Comparison of ENCODE assay signal across 16 cellular contexts in genomic region chr11:73648629-73649046, GRCh38. TPM values are rescaled to one million over a fixed set of nuclear protein-coding genes. Genes with fewer than 3 reads are reported as not detected.
DNase-seq lines count a peak whose midpoint lies in the region; ATAC-seq and TF ChIP-seq lines count a peak whose summit lies in the region.
"Had no signal": no experiment of that assay in that cellular context is flagged by ENCODE, and none has a peak within 500 bp of the region (broad histone marks: within the 10 kb centered on the region; RNA-seq: fewer than 3 reads in every experiment).

No MANE protein-coding gene starts in this region.

- no peaks in the 10 kb centered on the region for H4K20me1 ChIP-seq in BLaER1 treated with 17β-estradiol and CSF1 and Interleukin-3, amounts not matched to agents 10 nM and 100 nM
- H4K20me1 ChIP-seq in neural progenitor cell (ENCODE audit: low read depth) = peaks cover 8% of the 10 kb centered on the region
- no peaks in the 10 kb centered on the region for H4K20me1 ChIP-seq in osteoblast (ENCODE audit: insufficient read depth, low read length)

- H3K36me3 Mint-ChIP-seq in Calu3 (ENCODE audit: insufficient read depth, unreplicated experiment) (peaks cover 20% of the 10 kb centered on the region), neural progenitor cell (no peaks in the 10 kb centered on the region)
- H3K36me3 Mint-ChIP-seq in central memory CD8-positive, alpha-beta T cell (ENCODE audit: insufficient read depth) = peaks cover 9% of the 10 kb centered on the region

- BruUV-seq in Calu3 (replicated peaks; lab: Mats Ljungman, UMichigan) = no TSS peak

- peak overlapping the region in 1 of 11 experiments; percentile 11; a peak in 3 of 22 replicates for H3K27ac ChIP-seq in BLaER1 treated with 17β-estradiol and CSF1 and Interleukin-3, amounts not matched to agents 10 nM and 100 nM
- H3K27ac ChIP-seq in neural progenitor cell = no peak overlapping the region
- H3K27ac ChIP-seq in osteoblast (ENCODE audit: low read depth, low read length) = no peak overlapping the region
- no peak overlapping the region for H3K27ac ChIP-seq in spleen
- H3K27ac ChIP-seq: esophagus squamous epithelium, GM23248 had no signal

- H3F3A ChIP-seq in neural progenitor cell (ENCODE audit: low read depth) = peaks cover 52% of the 10 kb centered on the region

- no peak for DNase-seq in Calu3
- no peak for DNase-seq in central memory CD8-positive, alpha-beta T cell (ENCODE audit: low spot score in 2 of 2)
- peak; percentile 29 for DNase-seq in neural progenitor cell (ENCODE audit: low spot score)
- DNase-seq in osteoblast (ENCODE audit: insufficient read length, low spot score, missing footprints) = no peak
- DNase-seq in spleen = no peak
- DNase-seq in DMS79 treated with DMSO at 0.1 percent for 48 hours (lab: John Stamatoyannopoulos, UW) = no peak
- DNase-seq: activated effector memory CD4-positive, alpha-beta T cell treated with Interleukin-2 at 50 U/mL for 16 hours; EL; esophagus squamous epithelium; GM23248; heart right ventricle; kidney; NCI-H187 treated with DMSO at 0.1 percent for 48 hours; NCI-H524; stomach had no signal

- H3K4me2 ChIP-seq in BLaER1 treated with 17β-estradiol and CSF1 and Interleukin-3, amounts not matched to agents 10 nM and 100 nM = peak overlapping the region; percentile 48 to 96 (median 69)
- H3K4me2 ChIP-seq in neural progenitor cell (peak overlapping the region; percentile 82), osteoblast (ENCODE audit: insufficient read depth, low read length) (no peak overlapping the region)

- no peak for TF ChIP-seq CTCF in Calu3 (IDR thresholded peaks at IDR 0.05; ENCODE audit: unreplicated experiment)
- TF ChIP-seq CTCF in neural progenitor cell (IDR thresholded peaks at IDR 0.05) = no peak
- no peak for TF ChIP-seq CTCF in osteoblast (IDR thresholded peaks at IDR 0.05; ENCODE audit: extremely low read depth, low read depth, low read length)
- no peak for TF ChIP-seq CTCF in spleen (IDR thresholded peaks at IDR 0.05 in 8 of 11, conservative IDR thresholded peaks at IDR 0.05 in 3 of 11)

- H3K4me3 ChIP-seq in BLaER1 treated with 17β-estradiol and CSF1 and Interleukin-3, amounts not matched to agents 10 nM and 100 nM = no peak overlapping the region
- no peak overlapping the region for H3K4me3 ChIP-seq in neural progenitor cell
- H3K4me3 ChIP-seq in osteoblast (ENCODE audit: insufficient read depth, low read length) = no peak overlapping the region
- H3K4me3 ChIP-seq in spleen = no peak overlapping the region
- H3K4me3 ChIP-seq: GM23248 had no signal

- no peaks in the 10 kb centered on the region for H3K9me3 Mint-ChIP-seq in Calu3 (ENCODE audit: low read depth, unreplicated experiment)
- H3K9me3 Mint-ChIP-seq in central memory CD8-positive, alpha-beta T cell = no peaks in the 10 kb centered on the region
- H3K9me3 Mint-ChIP-seq in neural progenitor cell = no peaks in the 10 kb centered on the region

- H3K9me3 ChIP-seq in BLaER1 treated with 17β-estradiol and CSF1 and Interleukin-3, amounts not matched to agents 10 nM and 100 nM (replicated peaks in 1 of 11) = no peaks in the 10 kb centered on the region
- no peaks in the 10 kb centered on the region for H3K9me3 ChIP-seq in neural progenitor cell (ENCODE audit: low read depth)
- no peaks in the 10 kb centered on the region for H3K9me3 ChIP-seq in osteoblast (ENCODE audit: low read depth, low read length)
- H3K9me3 ChIP-seq in spleen = no peaks in the 10 kb centered on the region
- H3K9me3 ChIP-seq: esophagus squamous epithelium, heart right ventricle, stomach had no signal

- 66 to 79% (median 74%) methylated on average over 3 to 7 of the region's 7 CpGs for WGBS in spleen, 5 donors

- peak overlapping the region; percentile 24 for H3K27ac Mint-ChIP-seq in Calu3 (ENCODE audit: unreplicated experiment)
- H3K27ac Mint-ChIP-seq in central memory CD8-positive, alpha-beta T cell (ENCODE audit: low read depth) = no peak overlapping the region
- peak overlapping the region; percentile 95 for H3K27ac Mint-ChIP-seq in neural progenitor cell

- H3K4me1 Mint-ChIP-seq in Calu3 (ENCODE audit: low read depth, unreplicated experiment) = peaks cover 67% of the 10 kb centered on the region
- peaks cover 13% of the 10 kb centered on the region for H3K4me1 Mint-ChIP-seq in central memory CD8-positive, alpha-beta T cell
- peaks cover 84% of the 10 kb centered on the region for H3K4me1 Mint-ChIP-seq in neural progenitor cell

- H2AFZ ChIP-seq in neural progenitor cell (replicated peaks) (no peak overlapping the region), osteoblast (ENCODE audit: low read length) (no peak overlapping the region)
- H2AFZ ChIP-seq: GM23248 had no signal

- H3K4me1 ChIP-seq in BLaER1 treated with 17β-estradiol and CSF1 and Interleukin-3, amounts not matched to agents 10 nM and 100 nM = peaks cover 18 to 40% (median 28%) of the 10 kb centered on the region in 10 experiments
- H3K4me1 ChIP-seq in neural progenitor cell (peaks cover 69% of the 10 kb centered on the region), osteoblast (ENCODE audit: insufficient read depth, low read length) (no peaks in the 10 kb centered on the region), spleen (peaks cover 0 to 33% (median 13%) of the 10 kb centered on the region in 6 donors)

- H3K9ac ChIP-seq in BLaER1 treated with 17β-estradiol and CSF1 and Interleukin-3, amounts not matched to agents 10 nM and 100 nM = peak overlapping the region in 3 of 11 experiments; percentile 8 to 35 (median 12); a peak in 1 of 22 replicates
- no peak overlapping the region for H3K9ac ChIP-seq in neural progenitor cell
- H3K9ac ChIP-seq: GM23248 had no signal

- H3K27me3 Mint-ChIP-seq in Calu3 (ENCODE audit: unreplicated experiment) (peaks cover 12% of the 10 kb centered on the region), neural progenitor cell (ENCODE audit: insufficient read depth, low read depth) (peaks cover 15% of the 10 kb centered on the region)
- H3K27me3 Mint-ChIP-seq in central memory CD8-positive, alpha-beta T cell = no peaks in the 10 kb centered on the region

- no peaks in the 10 kb centered on the region for H3K79me2 ChIP-seq in neural progenitor cell (ENCODE audit: low read depth)
- H3K79me2 ChIP-seq in osteoblast (ENCODE audit: insufficient read depth, low read length) = no peaks in the 10 kb centered on the region

- CTCF ChIA-PET in Calu3 (lab: Charles Lee) = interaction anchor here (2.0 kb wide), 1 partner anchor 23 kb away, joined by 8 read pairs; no protein-coding TSS in a partner anchor

- no peak for TF ChIP-seq POLR2A in spleen (IDR thresholded peaks at IDR 0.05)

- H3K36me3 ChIP-seq in BLaER1 treated with 17β-estradiol and CSF1 and Interleukin-3, amounts not matched to agents 10 nM and 100 nM = no peaks in the 10 kb centered on the region
- H3K36me3 ChIP-seq in neural progenitor cell (no peaks in the 10 kb centered on the region), osteoblast (ENCODE audit: insufficient read depth, low read length) (no peaks in the 10 kb centered on the region), spleen (no peaks in the 10 kb centered on the region)
- H3K36me3 ChIP-seq: esophagus squamous epithelium, heart right ventricle, stomach had no signal

- no peaks in the 10 kb centered on the region for H3K27me3 ChIP-seq in BLaER1 treated with 17β-estradiol and CSF1 and Interleukin-3, amounts not matched to agents 10 nM and 100 nM
- H3K27me3 ChIP-seq in neural progenitor cell (peaks cover 8% of the 10 kb centered on the region), osteoblast (ENCODE audit: insufficient read depth, low read length) (peaks cover 9% of the 10 kb centered on the region), spleen (replicated peaks in 1 of 7) (peaks cover 0 to 28% (median 0%) of the 10 kb centered on the region in 7 donors)

- no peak for ATAC-seq in central memory CD8-positive, alpha-beta T cell (replicated peaks; ENCODE audit: extremely low read depth, poor library complexity, severe bottlenecking)
- ATAC-seq: heart right ventricle had no signal

- H3K4me3 Mint-ChIP-seq in Calu3 (ENCODE audit: low read depth, unreplicated experiment) = no peak overlapping the region
- peak overlapping the region; percentile 14 for H3K4me3 Mint-ChIP-seq in central memory CD8-positive, alpha-beta T cell
- H3K4me3 Mint-ChIP-seq in neural progenitor cell = peak overlapping the region; percentile 82

- intact Hi-C loops in Calu3 (cut with micrococcal nuclease; ENCODE audit: unreplicated experiment) = no loop called here
- intact Hi-C loops in spleen (cut with DNase I; ENCODE audit: low total_unique reads) = no loop called here

RNA-seq across cellular contexts. Expression of gene PLEKHB1, which starts 2.3 kb away (rescaled TPM):
- total RNA-seq in Calu3 (2022) = 106 and 127 TPM in 2 replicates
- 8.8 and 31.1 TPM in 2 replicates for total RNA-seq in neural progenitor cell (ENCODE audit: low replicate concordance)
- 0.36 and 1.8 TPM in 2 replicates for total RNA-seq in osteoblast
- 10 to 100 TPM in 3 of 7 donors, 1 to 10 TPM in 4; 2.0 to 12.3 (median 8.1) TPM for total RNA-seq in spleen
- polyA plus RNA-seq in spleen = 1 to 10 TPM; 3.6 to 8.3 (median 3.7) TPM
- total RNA-seq: GM23248 had no signal
- polyA plus RNA-seq: GM23248 had no signal

RNA-seq across cellular contexts. Expression of gene FAM168A, which starts 50.7 kb away (rescaled TPM):
- total RNA-seq in Calu3 (2022) = 30.4 and 30.8 TPM in 2 replicates
- 19.3 and 36.7 TPM in 2 replicates for total RNA-seq in neural progenitor cell (ENCODE audit: low replicate concordance)
- total RNA-seq in osteoblast = 28.2 and 30.9 TPM in 2 replicates
- 10 to 100 TPM; 20.8 to 33.2 (median 25.0) TPM for total RNA-seq in spleen
- 1 to 10 TPM; 2.7 to 5.1 (median 2.8) TPM for polyA plus RNA-seq in spleen
